22 cellular contexts compared by ENCODE assay signal in genomic region chr5:169724303-169724702, GRCh38.
A peak's percentile ranks its signal among the peaks of the same experiment; 100 is the strongest.
DNase-seq lines count a peak whose midpoint lies in the region; ATAC-seq and TF ChIP-seq lines count a peak whose summit lies in the region.
"Had no signal": no experiment of that assay in that cellular context is flagged by ENCODE, and none has a peak within 500 bp of the region (broad histone marks: within the 10 kb centered on the region; RNA-seq: fewer than 3 reads in every experiment).

No MANE protein-coding gene starts in this region.

- WGBS in upper lobe of left lung, 2 donors, result 78 to 87% methylated on average over 6 of the region's 6 CpGs

- intact Hi-C loops in CD14-positive monocyte (cut with micrococcal nuclease), result no loop called here
- intact Hi-C loops in CD8-positive, alpha-beta T cell (cut with DNase I, micrococcal nuclease), result no loop called here
- intact Hi-C loops in left cardiac atrium (cut with DNase I), result no loop called here

- no peaks in the 10 kb centered on the region for H3K27me3 ChIP-seq in CD8-positive, alpha-beta T cell (ENCODE audit: insufficient read depth, low read length)
- H3K27me3 ChIP-seq in Karpas-422 (ENCODE audit: low read length) (no peaks in the 10 kb centered on the region), upper lobe of left lung (no peaks in the 10 kb centered on the region)
- H3K27me3 ChIP-seq: BE2C, BLaER1 had no signal

- peaks cover 85% of the 10 kb centered on the region for H3K79me2 ChIP-seq in Karpas-422 (ENCODE audit: low read length)

- TF ChIP-seq EP300 in upper lobe of left lung (IDR thresholded peaks at IDR 0.05), result no peak

- TF ChIP-seq CTCF in CD14-positive monocyte (IDR thresholded peaks at IDR 0.05) (no peak), upper lobe of left lung (IDR thresholded peaks at IDR 0.05) (no peak)
- TF ChIP-seq CTCF in CD8-positive, alpha-beta T cell (IDR thresholded peaks at IDR 0.05), result no peak

- no peak overlapping the region for H2AFZ ChIP-seq in Karpas-422 (ENCODE audit: low read length)

- no peak overlapping the region for H3K4me3 Mint-ChIP-seq in CD14-positive monocyte
- H3K4me3 Mint-ChIP-seq in CD8-positive, alpha-beta T cell, result no peak overlapping the region
- H3K4me3 Mint-ChIP-seq: CD4-positive, alpha-beta T cell had no signal

- no peaks in the 10 kb centered on the region for H3K27me3 Mint-ChIP-seq in CD14-positive monocyte (ENCODE audit: low read depth in 3 of 3)
- H3K27me3 Mint-ChIP-seq in CD8-positive, alpha-beta T cell (ENCODE audit: low read depth), result no peaks in the 10 kb centered on the region
- H3K27me3 Mint-ChIP-seq: CD4-positive, alpha-beta T cell; CD8-positive, alpha-beta memory T cell had no signal

- H3K36me3 Mint-ChIP-seq in CD14-positive monocyte, result peaks cover 96 to 99% of the 10 kb centered on the region in 2 donors
- peaks cover 96% of the 10 kb centered on the region for H3K36me3 Mint-ChIP-seq in CD8-positive, alpha-beta T cell

- peaks cover 3% of the 10 kb centered on the region for H3K4me1 Mint-ChIP-seq in CD14-positive monocyte
- peaks cover 4% of the 10 kb centered on the region for H3K4me1 Mint-ChIP-seq in CD8-positive, alpha-beta T cell (ENCODE audit: low read depth)

- POLR2A ChIA-PET in CD8-positive, alpha-beta T cell (lab: Charles Lee), result no interaction called here

- no peak overlapping the region for H3K4me2 ChIP-seq in Karpas-422 (ENCODE audit: low read depth, low read length, poor library complexity, severe bottlenecking)
- H3K4me2 ChIP-seq: BLaER1 had no signal

- no peaks in the 10 kb centered on the region for H3K9me2 ChIP-seq in Karpas-422 (replicated peaks; ENCODE audit: insufficient read depth, low read length)

- no peak for TF ChIP-seq POLR2A in upper lobe of left lung (IDR thresholded peaks at IDR 0.05)

- no peaks in the 10 kb centered on the region for H4K20me1 ChIP-seq in Karpas-422 (ENCODE audit: insufficient read depth, low read depth, low read length)
- H4K20me1 ChIP-seq: BLaER1 had no signal

- H3K36me3 ChIP-seq in CD8-positive, alpha-beta T cell (ENCODE audit: insufficient read depth, low read length), result peaks cover 55% of the 10 kb centered on the region
- H3K36me3 ChIP-seq in Karpas-422 (ENCODE audit: insufficient read depth, low read length) (peaks cover 72% of the 10 kb centered on the region), upper lobe of left lung (no peaks in the 10 kb centered on the region)
- H3K36me3 ChIP-seq: BE2C had no signal

- peak overlapping the region in 4 of 7 donors; percentile 12 to 62 (median 14) for H3K27ac Mint-ChIP-seq in CD14-positive monocyte
- peak overlapping the region; percentile 23 for H3K27ac Mint-ChIP-seq in CD8-positive, alpha-beta T cell
- H3K27ac Mint-ChIP-seq: CD4-positive, alpha-beta T cell had no signal

- H3K9me3 ChIP-seq in CD8-positive, alpha-beta T cell (ENCODE audit: low read length), result no peaks in the 10 kb centered on the region
- H3K9me3 ChIP-seq in Karpas-422 (ENCODE audit: low read length), result no peaks in the 10 kb centered on the region; the same call in 1 of the 2 replicates
- no peaks in the 10 kb centered on the region for H3K9me3 ChIP-seq in upper lobe of left lung
- H3K9me3 ChIP-seq: BE2C, BLaER1 had no signal

- no peak overlapping the region for H3K27ac ChIP-seq in CD8-positive, alpha-beta T cell (ENCODE audit: low read depth, low read length)
- H3K27ac ChIP-seq in Karpas-422 (ENCODE audit: low read length) (peak overlapping the region; percentile 16; the same call in 1 of the 2 replicates), upper lobe of left lung (no peak overlapping the region)
- H3K27ac ChIP-seq: BLaER1 had no signal

- H3K4me3 ChIP-seq in CD8-positive, alpha-beta T cell (ENCODE audit: low read depth, low read length), result no peak overlapping the region
- H3K4me3 ChIP-seq in Karpas-422 (ENCODE audit: low read length), result no peak overlapping the region
- no peak overlapping the region for H3K4me3 ChIP-seq in upper lobe of left lung
- H3K4me3 ChIP-seq: BLaER1, GM12878 had no signal

- peaks cover 0 to 3% (median 0%) of the 10 kb centered on the region in 7 donors for H3K9me3 Mint-ChIP-seq in CD14-positive monocyte
- peaks cover 2% of the 10 kb centered on the region for H3K9me3 Mint-ChIP-seq in CD8-positive, alpha-beta T cell
- H3K9me3 Mint-ChIP-seq: CD4-positive, alpha-beta T cell had no signal

- CTCF ChIA-PET in CD8-positive, alpha-beta T cell (lab: Charles Lee), result interaction anchor here (1.3 kb wide), 1 partner anchor 18 kb away, joined by 5 read pairs; no protein-coding TSS in a partner anchor

- H3K9ac ChIP-seq in Karpas-422 (ENCODE audit: low read length), result no peak overlapping the region
- H3K9ac ChIP-seq: BLaER1 had no signal

- ATAC-seq in CD8-positive, alpha-beta T cell, result no peak
- ATAC-seq in left cardiac atrium (no peak), upper lobe of left lung (ENCODE audit: low FRiP score in 2 of 2) (no peak)
- ATAC-seq: GM12878 had no signal

- DNase-seq in CD14-positive monocyte (ENCODE audit: low spot score), result no peak
- DNase-seq in CD8-positive, alpha-beta T cell, result no peak
- DNase-seq in Karpas-422, result no peak
- DNase-seq in stimulated activated CD4-positive, alpha-beta T cell treated with anti-CD3 and anti-CD28 coated beads, Interleukin-12 subunit alpha, Interleukin-12 subunit beta, amount 100 ng/mL, for 4 hours, result no peak
- DNase-seq in left cardiac atrium, result no peak
- DNase-seq in upper lobe of left lung, result no peak
- DNase-seq: 8988T; ACHN; BE2C; C1 segment of cervical spinal cord; CD4-positive, alpha-beta T cell; CD8-positive, alpha-beta memory T cell; COR-L47; DMS 273 treated with DMSO at 0.1 percent for 48 hours; DMS153; DMS53; DMS79; DND-41; EL; GDM1 had no signal

- no peaks in the 10 kb centered on the region for H3K4me1 ChIP-seq in CD8-positive, alpha-beta T cell (ENCODE audit: insufficient read depth, low read length)
- H3K4me1 ChIP-seq in Karpas-422 (ENCODE audit: low read length), result peaks cover 16% of the 10 kb centered on the region
- H3K4me1 ChIP-seq in upper lobe of left lung, result no peaks in the 10 kb centered on the region
- H3K4me1 ChIP-seq: BE2C, BLaER1 had no signal
